19 cellular contexts compared by ENCODE assay signal in genomic region chr13:97188207-97188606, GRCh38.
"Had no signal": no experiment of that assay in that cellular context is flagged by ENCODE, and none has a peak within 500 bp of the region (broad histone marks: within the 10 kb centered on the region; RNA-seq: fewer than 3 reads in every experiment).

No MANE protein-coding gene starts in this region.

- H3K4me1 ChIP-seq: gastrocnemius medialis, prostate gland had no signal

- H3K36me3 ChIP-seq: gastrocnemius medialis, left lung, prostate gland, thoracic aorta, tibial nerve, upper lobe of right lung, vagina had no signal

- H3K4me3 ChIP-seq: coronary artery, gastrocnemius medialis, left lung, prostate gland, thoracic aorta, tibial nerve, upper lobe of right lung, vagina had no signal

- H3K27ac ChIP-seq: coronary artery, gastrocnemius medialis, left lung, prostate gland, thoracic aorta, tibial nerve, upper lobe of right lung, vagina had no signal

- H3K27me3 ChIP-seq: gastrocnemius medialis, left lung, tibial nerve, upper lobe of right lung, vagina had no signal

- DNase-seq: effector memory CD8-positive, alpha-beta T cell; gastrocnemius medialis; head of caudate nucleus; left cardiac atrium; left lung; naive thymus-derived CD8-positive, alpha-beta T cell; nephron progenitor cell; nucleus accumbens; right cardiac atrium; small intestine; stimulated activated CD4-positive, alpha-beta T cell treated with anti-CD3 and anti-CD28 coated beads, Interleukin-15, amount 100 ng/mL, for 24 hours; stimulated activated CD4-positive, alpha-beta T cell treated with anti-CD3 and anti-CD28 coated beads, Interleukin-2, amount 100 ng/mL, for 48 hours; stimulated activated naive B cell treated with anti-CD40 and anti-IgM and Interleukin-4, amounts not matched to agents 10 μg/mL and 1 μg/mL and 100 μg/mL, for 72 hours; upper lobe of right lung had no signal

- H3K9me3 ChIP-seq: gastrocnemius medialis, left lung, prostate gland, thoracic aorta, tibial nerve, upper lobe of right lung, vagina had no signal
